Comparison of ENCODE assay signal across 13 cellular contexts in the genomic region with DNA sequence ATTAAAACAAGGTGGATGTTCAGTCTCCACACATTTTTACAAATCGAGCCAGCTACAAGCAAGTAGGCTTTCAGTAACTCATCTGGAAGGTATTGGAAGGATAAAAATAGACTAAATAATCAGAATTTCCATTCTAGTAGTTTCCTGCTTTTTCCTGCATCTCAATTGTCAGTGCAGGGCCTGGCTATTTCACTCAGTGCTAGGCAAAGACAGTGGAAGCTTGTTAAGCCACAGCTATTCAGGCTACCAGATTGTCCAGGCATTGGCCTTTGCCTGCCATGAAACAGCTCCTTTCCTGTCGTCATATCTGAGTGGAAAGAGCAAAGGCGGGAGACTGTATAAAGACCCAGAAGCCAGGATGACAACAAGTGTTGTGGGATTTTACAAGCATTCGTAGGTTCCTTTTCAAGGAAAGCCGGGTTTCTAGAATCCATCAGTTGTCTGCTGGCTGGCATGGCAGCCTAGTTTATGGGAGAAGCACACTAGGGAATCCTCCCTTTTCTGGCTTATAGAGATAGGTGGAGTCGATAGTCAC. TPM values are rescaled to one million over a fixed set of nuclear protein-coding genes. Genes with fewer than 3 reads are reported as not detected.
DNase-seq lines count a peak whose midpoint lies in the region; ATAC-seq and TF ChIP-seq lines count a peak whose summit lies in the region.
"Had no signal": no experiment of that assay in that cellular context is flagged by ENCODE, and none has a peak within 500 bp of the region (broad histone marks: within the 10 kb centered on the region; RNA-seq: fewer than 3 reads in every experiment).

No MANE protein-coding gene starts in this region.

- H3K4me3 Mint-ChIP-seq in activated CD8-positive, alpha-beta memory T cell treated with anti-CD3 and anti-CD28 coated beads, Interleukin-2, amount 10 ng/mL, durations not matched to agents 7 days and 5 days: no peak overlapping the region
- peak overlapping the region; percentile 46; the same call in 1 of the 2 replicates for H3K4me3 Mint-ChIP-seq in WTC11

- peak overlapping the region; percentile 69 for H3K27ac Mint-ChIP-seq in activated CD8-positive, alpha-beta memory T cell treated with anti-CD3 and anti-CD28 coated beads, Interleukin-2, amount 10 ng/mL, durations not matched to agents 7 days and 5 days
- H3K27ac Mint-ChIP-seq in WTC11: peak overlapping the region; percentile 96

- intact Hi-C loops in esophagus squamous epithelium (cut with DNase I): no loop called here
- intact Hi-C loops in prostate gland (cut with DNase I): loop anchor here (5.0 to 10.0 kb wide), 4 partner anchors 99 to 172 kb away; a partner anchor contains a TSS

- peaks cover 11 to 49% (median 22%) of the 10 kb centered on the region in 3 donors for H3K4me1 ChIP-seq in esophagus squamous epithelium
- H3K4me1 ChIP-seq in stomach smooth muscle (ENCODE audit: control insufficient read depth, insufficient read depth, low read length): peaks cover 17% of the 10 kb centered on the region
- peaks cover 5% of the 10 kb centered on the region for H3K4me1 ChIP-seq in prostate gland (replicated peaks)

- DNase-seq in activated CD8-positive, alpha-beta memory T cell treated with anti-CD3 and anti-CD28 coated beads, Interleukin-2, amount 10 ng/mL, durations not matched to agents 7 days and 5 days: no peak
- DNase-seq in activated CD8-positive, alpha-beta memory T cell treated with anti-CD3 and anti-CD28 coated beads, Interleukin-2, amount 50 U/mL, for 48 hours: no peak
- DNase-seq in WTC11 (ENCODE audit: low spot score) (no peak), esophagus squamous epithelium (lab: John Stamatoyannopoulos, UW) (no peak), prostate gland (ENCODE audit: low spot score) (no peak), H4 (ENCODE audit: low spot score) (no peak)
- DNase-seq: ACHN, NCI-H2107, upper lobe of right lung had no signal

- H3K27me3 ChIP-seq in esophagus squamous epithelium (no peaks in the 10 kb centered on the region), stomach smooth muscle (ENCODE audit: control insufficient read depth in 1 of 2, insufficient read depth in 2 of 2, low read length in 2 of 2) (no peaks in the 10 kb centered on the region), prostate gland (replicated peaks; ENCODE audit: insufficient read depth) (no peaks in the 10 kb centered on the region)
- H3K27me3 ChIP-seq: upper lobe of right lung had no signal

- POLR2A ChIA-PET in WTC11 (lab: Charles Lee): interaction anchor here (0.7 kb wide), 1 partner anchor 410 kb away, joined by 4 read pairs; no protein-coding TSS in a partner anchor

- peaks cover 8% of the 10 kb centered on the region for H3K36me3 Mint-ChIP-seq in activated CD8-positive, alpha-beta memory T cell treated with anti-CD3 and anti-CD28 coated beads, Interleukin-2, amount 10 ng/mL, durations not matched to agents 7 days and 5 days
- H3K36me3 Mint-ChIP-seq in WTC11: peaks cover 9% of the 10 kb centered on the region; the same call in 1 of the 2 replicates

- WGBS in esophagus squamous epithelium, 2 donors: 72 to 83% methylated on average over 6 of the region's 6 CpGs
- 68% methylated on average over 6 of the region's 6 CpGs for WGBS in prostate gland

- TF ChIP-seq POLR2A in esophagus squamous epithelium (IDR thresholded peaks at IDR 0.05) (no peak), prostate gland (IDR thresholded peaks at IDR 0.05) (no peak)

- peak overlapping the region in 3 of 4 donors; percentile 30 to 90 (median 88) for H3K27ac ChIP-seq in esophagus squamous epithelium
- H3K27ac ChIP-seq in stomach smooth muscle (ENCODE audit: low read length): peak overlapping the region; percentile 37
- no peak overlapping the region for H3K27ac ChIP-seq in prostate gland
- H3K27ac ChIP-seq: upper lobe of right lung had no signal

- ATAC-seq in activated CD8-positive, alpha-beta memory T cell treated with anti-CD3 and anti-CD28 coated beads, Interleukin-2, amount 10 ng/mL, durations not matched to agents 7 days and 5 days: no peak
- no peak for ATAC-seq in WTC11
- ATAC-seq in HG03342 (IDR thresholded peaks at IDR 0.05; ENCODE audit: unreplicated experiment): no peak
- ATAC-seq: activated CD4-positive, CD25-positive, alpha-beta regulatory T cell treated with anti-CD3 and anti-CD28 coated beads, Interleukin-2, amount 50 U/mL, for 24 hours; esophagus mucosa; upper lobe of right lung had no signal

- CTCF ChIA-PET in activated CD8-positive, alpha-beta memory T cell treated with anti-CD3 and anti-CD28 coated beads, Interleukin-2, amount 10 ng/mL, durations not matched to agents 7 days and 5 days (lab: Charles Lee): no interaction called here
- CTCF ChIA-PET in WTC11 (lab: Charles Lee): interaction anchor here (2.8 kb wide), 1 partner anchor 18 kb away, joined by 13 read pairs; no protein-coding TSS in a partner anchor

- peak overlapping the region in 1 of 2 donors; percentile 29 for H3K9ac ChIP-seq in stomach smooth muscle (ENCODE audit: low read length in 2 of 2)

- H3K36me3 ChIP-seq in esophagus squamous epithelium (no peaks in the 10 kb centered on the region), stomach smooth muscle (ENCODE audit: control insufficient read depth in 2 of 2, insufficient read depth in 2 of 2, low read length in 2 of 2) (no peaks in the 10 kb centered on the region), prostate gland (no peaks in the 10 kb centered on the region)
- H3K36me3 ChIP-seq: upper lobe of right lung had no signal

- peaks cover 39% of the 10 kb centered on the region for H3K4me1 Mint-ChIP-seq in activated CD8-positive, alpha-beta memory T cell treated with anti-CD3 and anti-CD28 coated beads, Interleukin-2, amount 10 ng/mL, durations not matched to agents 7 days and 5 days
- peaks cover 36% of the 10 kb centered on the region for H3K4me1 Mint-ChIP-seq in WTC11

- H3K9me3 Mint-ChIP-seq in activated CD8-positive, alpha-beta memory T cell treated with anti-CD3 and anti-CD28 coated beads, Interleukin-2, amount 10 ng/mL, durations not matched to agents 7 days and 5 days (ENCODE audit: low read depth): no peaks in the 10 kb centered on the region
- no peaks in the 10 kb centered on the region for H3K9me3 Mint-ChIP-seq in WTC11

- no peaks in the 10 kb centered on the region for H3K27me3 Mint-ChIP-seq in activated CD8-positive, alpha-beta memory T cell treated with anti-CD3 and anti-CD28 coated beads, Interleukin-2, amount 10 ng/mL, durations not matched to agents 7 days and 5 days
- no peaks in the 10 kb centered on the region for H3K27me3 Mint-ChIP-seq in WTC11 (ENCODE audit: low read depth)

- no peak overlapping the region for H3K4me3 ChIP-seq in esophagus squamous epithelium
- H3K4me3 ChIP-seq in stomach smooth muscle (ENCODE audit: low read length in 2 of 2): peak overlapping the region in 1 of 2 donors; percentile 8
- H3K4me3 ChIP-seq in prostate gland: no peak overlapping the region
- H3K4me3 ChIP-seq: upper lobe of right lung had no signal

- no peaks in the 10 kb centered on the region for H3K9me3 ChIP-seq in esophagus squamous epithelium
- no peaks in the 10 kb centered on the region for H3K9me3 ChIP-seq in stomach smooth muscle (ENCODE audit: control insufficient read depth in 2 of 2, low read length in 2 of 2)
- H3K9me3 ChIP-seq in prostate gland: no peaks in the 10 kb centered on the region
- H3K9me3 ChIP-seq: upper lobe of right lung had no signal

- no peak for TF ChIP-seq CTCF in WTC11 (IDR thresholded peaks at IDR 0.05)
- no peak for TF ChIP-seq CTCF in esophagus squamous epithelium (IDR thresholded peaks at IDR 0.05)
- TF ChIP-seq CTCF in prostate gland (IDR thresholded peaks at IDR 0.05): no peak

TF ChIP-seq in WTC11, 78 proteins besides CTCF, POLR2A, EP300 and RAD21:
- TF ChIP-seq TCF7 (CRISPR knock-in tag; IDR thresholded peaks at IDR 0.05; ENCODE audit: low read depth) (no peak), TP53 (CRISPR knock-in tag; IDR thresholded peaks at IDR 0.05) (no peak), FOXJ3 (CRISPR knock-in tag; IDR thresholded peaks at IDR 0.05; ENCODE audit: borderline replicate concordance) (no peak)
- TF ChIP-seq, protein P1, sequence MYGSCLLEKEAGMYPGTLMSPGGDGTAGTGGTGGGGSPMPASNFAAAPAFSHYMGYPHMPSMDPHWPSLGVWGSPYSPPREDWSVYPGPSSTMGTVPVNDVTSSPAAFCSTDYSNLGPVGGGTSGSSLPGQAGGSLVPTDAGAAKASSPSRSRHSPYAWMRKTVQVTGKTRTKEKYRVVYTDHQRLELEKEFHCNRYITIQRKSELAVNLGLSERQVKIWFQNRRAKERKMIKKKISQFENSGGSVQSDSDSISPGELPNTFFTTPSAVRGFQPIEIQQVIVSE (CRISPR knock-in tag; IDR thresholded peaks at IDR 0.05; ENCODE audit: borderline replicate concordance): no peak

RNA-seq across cellular contexts. Expression of a gene that starts 2.1 kb away (rescaled TPM):
- total RNA-seq in activated CD8-positive, alpha-beta memory T cell treated with anti-CD3 and anti-CD28 coated beads, Interleukin-2, amount 10 ng/mL, durations not matched to agents 7 days and 5 days: 10 to 100 TPM; 40.0 to 72.5 TPM
- 49.7 to 51.1 TPM (median 50.4 TPM) in 3 replicates for total RNA-seq in WTC11 (2021)
- 10 to 100 TPM; 20.7 to 36.5 (median 26.9) TPM for total RNA-seq in esophagus squamous epithelium
- 100 to 1,000 TPM in 1 of 2 donors, 10 to 100 TPM in 1; 43.8 to 118 TPM for total RNA-seq in prostate gland
- 14.8 and 26.4 TPM in 2 replicates for total RNA-seq in H4 (2014; rRNA removed; shearing (Covaris generic))

Comparison
In these comparisons a context has a peak if more than half of its experiments do, and no peak if none do; other contexts are left out.
1. H3K27ac ChIP-seq: peak in esophagus squamous epithelium (3 of 4) and stomach smooth muscle (single experiment); none in prostate gland (0 of 2).